22 cellular contexts compared by ENCODE assay signal in the genomic region with DNA sequence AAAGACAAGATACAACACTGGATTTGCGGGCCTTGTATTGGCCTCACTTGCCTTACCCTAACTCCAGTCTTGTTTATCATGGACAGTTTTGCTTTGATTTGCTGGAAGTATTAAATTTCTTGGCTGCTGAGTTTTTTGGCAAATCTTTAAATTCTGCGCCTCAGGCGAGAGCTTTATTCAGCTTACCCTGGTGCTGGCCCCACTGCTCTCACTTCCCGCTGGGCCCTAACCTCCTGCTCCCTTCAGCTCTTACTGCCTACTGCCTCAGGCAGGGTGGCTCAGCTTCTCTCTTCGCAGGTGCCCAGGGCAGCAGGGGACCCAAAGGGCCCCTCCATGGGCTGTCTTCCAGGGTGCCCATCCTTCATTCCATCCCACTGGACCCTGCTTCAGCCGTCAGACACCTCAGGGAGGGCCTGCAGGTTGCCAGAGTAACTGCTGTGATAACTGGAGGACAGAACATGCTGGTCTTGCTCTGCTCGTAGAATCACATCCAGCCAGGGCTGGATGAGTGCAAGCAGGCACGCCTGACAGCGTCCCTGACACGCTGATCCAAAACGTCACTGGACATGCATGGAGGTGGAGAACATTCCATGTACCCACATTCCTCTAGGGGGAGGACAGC. TPM values are rescaled to one million over a fixed set of nuclear protein-coding genes. Genes with fewer than 3 reads are reported as not detected.
DNase-seq lines count a peak whose midpoint lies in the region; ATAC-seq and TF ChIP-seq lines count a peak whose summit lies in the region.
"Had no signal": no experiment of that assay in that cellular context is flagged by ENCODE, and none has a peak within 500 bp of the region (broad histone marks: within the 10 kb centered on the region; RNA-seq: fewer than 3 reads in every experiment).

No MANE protein-coding gene starts in this region.

- H3K4me3 ChIP-seq in esophagus muscularis mucosa: no peak overlapping the region
- H3K4me3 ChIP-seq in heart right ventricle: no peak overlapping the region
- no peak overlapping the region for H3K4me3 ChIP-seq in uterus
- H3K4me3 ChIP-seq: GM12878, psoas muscle, SK-N-MC, smooth muscle cell had no signal

- H3K4me1 ChIP-seq in esophagus muscularis mucosa: peaks cover 9 to 35% (median 13%) of the 10 kb centered on the region in 4 donors
- H3K4me1 ChIP-seq in heart right ventricle: peaks cover 7 to 39% (median 22%) of the 10 kb centered on the region in 9 donors
- H3K4me1 ChIP-seq in uterus: no peaks in the 10 kb centered on the region
- H3K4me1 ChIP-seq: psoas muscle had no signal

- H3K27ac ChIP-seq in esophagus muscularis mucosa (replicated peaks in 1 of 4) (no peak overlapping the region), heart right ventricle (peak overlapping the region in 6 of 10 donors; percentile 9 to 64 (median 36)), uterus (peak overlapping the region; percentile 53 to 74)
- H3K27ac ChIP-seq: C4-2B, psoas muscle, SK-N-MC had no signal

- H3K4me1 Mint-ChIP-seq in osteocyte (ENCODE audit: unreplicated experiment) (peaks cover 11% of the 10 kb centered on the region), T-cell (peaks cover 6 to 8% (median 6%) of the 10 kb centered on the region in 3 donors)

- H3K36me3 Mint-ChIP-seq in osteocyte (ENCODE audit: unreplicated experiment): no peaks in the 10 kb centered on the region
- no peaks in the 10 kb centered on the region for H3K36me3 Mint-ChIP-seq in T-cell
- H3K36me3 Mint-ChIP-seq: stimulated activated effector memory CD8-positive, alpha-beta T cell treated with anti-CD3 and anti-CD28 coated beads, Interleukin-12 subunit alpha, Interleukin-12 subunit beta, amount 100 ng/mL, for 72 hours had no signal

- H3K27me3 ChIP-seq in esophagus muscularis mucosa (peaks cover 0 to 13% (median 0%) of the 10 kb centered on the region in 4 donors), heart right ventricle (peaks cover 0 to 11% (median 0%) of the 10 kb centered on the region in 7 donors), uterus (no peaks in the 10 kb centered on the region)

- POLR2A ChIA-PET in T-cell (lab: Charles Lee): no interaction called here

- CTCF ChIA-PET in T-cell (lab: Charles Lee): interaction anchor here (1.0 to 4.8 kb wide), 3 partner anchors 62 to 70 kb away, joined by 3 to 75 read pairs (median 10); no protein-coding TSS in a partner anchor

- H3K27ac Mint-ChIP-seq in osteocyte (ENCODE audit: unreplicated experiment) (no peak overlapping the region), T-cell (no peak overlapping the region)
- H3K27ac Mint-ChIP-seq: activated CD4-positive, alpha-beta T cell treated with anti-CD3 and anti-CD28 coated beads for 36 hours; stimulated activated effector memory CD8-positive, alpha-beta T cell treated with anti-CD3 and anti-CD28 coated beads, Interleukin-12 subunit alpha, Interleukin-12 subunit beta, amount 100 ng/mL, for 72 hours had no signal

- no peak for TF ChIP-seq EP300 in esophagus muscularis mucosa (IDR thresholded peaks at IDR 0.05)

- TF ChIP-seq POLR2A in esophagus muscularis mucosa (IDR thresholded peaks at IDR 0.05; ENCODE audit: low read depth) (no peak), uterus (IDR thresholded peaks at IDR 0.05) (no peak)

- TF ChIP-seq CTCF in esophagus muscularis mucosa (IDR thresholded peaks at IDR 0.05) (no peak), heart right ventricle (IDR thresholded peaks at IDR 0.05) (no peak), osteocyte (IDR thresholded peaks at IDR 0.05) (no peak), uterus (IDR thresholded peaks at IDR 0.05) (no peak)

- DNase-seq in esophagus muscularis mucosa (ENCODE audit: extremely low spot score) (peak; percentile 91), heart right ventricle (peak in 1 of 2 donors; percentile 33), osteocyte (ENCODE audit: extremely low spot score, unreplicated experiment) (peak; percentile 78), uterus (peak in 1 of 2 donors; percentile 55), T-cell (no peak)
- DNase-seq in activated CD4-positive, alpha-beta T cell treated with anti-CD3 and anti-CD28 coated beads, Interleukin-2, amount 50 U/mL, for 48 hours: no peak
- DNase-seq: activated CD4-positive, alpha-beta T cell treated with anti-CD3 and anti-CD28 coated beads for 36 hours; activated naive CD4-positive, alpha-beta T cell treated with anti-CD3 and anti-CD28 coated beads, Interleukin-2, amount 50 U/mL, for 16 hours; dermis blood vessel endothelial cell; HCEC 1CT; NCI-H1092 treated with DMSO at 0.1 percent for 48 hours; NCI-H1930; psoas muscle; RPMI8226; stimulated activated CD4-positive, alpha-beta T cell treated with anti-CD3 and anti-CD28 coated beads, Interleukin-2, amount 100 ng/mL, for 48 hours; T-helper 2 cell had no signal

- WGBS in esophagus muscularis mucosa: 72% methylated on average over 6 of the region's 11 CpGs
- 60 to 64% methylated on average over 11 of the region's 11 CpGs for WGBS in heart right ventricle, 2 donors

- peak in 5 of 8 donors; percentile 55 to 90 (median 65) for ATAC-seq in heart right ventricle
- no peak for ATAC-seq in HG02885 (IDR thresholded peaks at IDR 0.05; ENCODE audit: poor library complexity, unreplicated experiment)
- ATAC-seq in T-cell (replicated peaks in 1 of 4): no peak
- ATAC-seq: activated CD4-positive, alpha-beta T cell treated with anti-CD3 and anti-CD28 coated beads for 36 hours; GM12878; psoas muscle; stimulated activated effector memory CD8-positive, alpha-beta T cell treated with anti-CD3 and anti-CD28 coated beads, Interleukin-12 subunit alpha, Interleukin-12 subunit beta, amount 100 ng/mL, for 72 hours had no signal

- H3K9me3 Mint-ChIP-seq in osteocyte (ENCODE audit: unreplicated experiment) (no peaks in the 10 kb centered on the region), T-cell (no peaks in the 10 kb centered on the region)
- H3K9me3 Mint-ChIP-seq: stimulated activated effector memory CD8-positive, alpha-beta T cell treated with anti-CD3 and anti-CD28 coated beads, Interleukin-12 subunit alpha, Interleukin-12 subunit beta, amount 100 ng/mL, for 72 hours had no signal

- intact Hi-C loops in esophagus muscularis mucosa (cut with DNase I): no loop called here
- intact Hi-C loops in heart right ventricle (cut with DNase I): loop anchor here in 2 of 10 donors (5.0 to 10.0 kb wide), 2 partner anchors 57 to 59 kb away; no protein-coding TSS in a partner anchor
- intact Hi-C loops in uterus (cut with DNase I; ENCODE audit: low total_unique reads): no loop called here

- H3K36me3 ChIP-seq in esophagus muscularis mucosa: no peaks in the 10 kb centered on the region
- H3K36me3 ChIP-seq in heart right ventricle: no peaks in the 10 kb centered on the region
- H3K36me3 ChIP-seq in uterus: no peaks in the 10 kb centered on the region

- H3K4me3 Mint-ChIP-seq in osteocyte (ENCODE audit: unreplicated experiment) (no peak overlapping the region), T-cell (no peak overlapping the region)
- H3K4me3 Mint-ChIP-seq: activated CD4-positive, alpha-beta T cell treated with anti-CD3 and anti-CD28 coated beads for 36 hours; stimulated activated effector memory CD8-positive, alpha-beta T cell treated with anti-CD3 and anti-CD28 coated beads, Interleukin-12 subunit alpha, Interleukin-12 subunit beta, amount 100 ng/mL, for 72 hours had no signal

- H3K27me3 Mint-ChIP-seq in osteocyte (ENCODE audit: unreplicated experiment) (peaks cover 26% of the 10 kb centered on the region), T-cell (peaks cover 28 to 30% of the 10 kb centered on the region in 2 donors)

- H3K9me3 ChIP-seq in esophagus muscularis mucosa: no peaks in the 10 kb centered on the region
- H3K9me3 ChIP-seq in heart right ventricle: no peaks in the 10 kb centered on the region
- no peaks in the 10 kb centered on the region for H3K9me3 ChIP-seq in uterus
- H3K9me3 ChIP-seq: psoas muscle had no signal

RNA-seq across cellular contexts. Expression of a gene that starts 45.7 kb away (rescaled TPM):
- 10 to 100 TPM in 2 of 4 donors, 1 to 10 TPM in 2; 8.3 to 18.3 (median 12.1) TPM for total RNA-seq in esophagus muscularis mucosa
- total RNA-seq in heart right ventricle: 10 to 100 TPM; 11.6 to 28.2 (median 20.2) TPM
- 1 to 10 TPM; 2.4 to 3.7 TPM for polyA plus RNA-seq in heart right ventricle
- total RNA-seq in osteocyte: 7.8 and 8.7 TPM in 2 replicates
- total RNA-seq in uterus: 10 to 100 TPM; 12.6 to 57.4 (median 37.8) TPM
- under 1 TPM; 0.05 to 0.33 (median 0.19) TPM for total RNA-seq in T-cell
- total RNA-seq: GM12878 had no signal

RNA-seq across cellular contexts. Expression of a gene that starts 48.2 kb away (rescaled TPM):
- total RNA-seq in esophagus muscularis mucosa (100 to 1,000 TPM; 181 to 447 (median 313) TPM), heart right ventricle (100 to 1,000 TPM; 142 to 176 (median 157) TPM), osteocyte (327 and 333 TPM in 2 replicates), uterus (100 to 1,000 TPM in 3 of 4 donors, 10 to 100 TPM in 1; 97.9 to 261 (median 213) TPM), T-cell (100 to 1,000 TPM; 344 to 400 (median 369) TPM)
- 100 to 1,000 TPM in 1 of 2 donors, 10 to 100 TPM in 1; 63.2 to 386 TPM for polyA plus RNA-seq in heart right ventricle

Comparison
In these comparisons a context has a peak if more than half of its experiments do, and no peak if none do; other contexts are left out.
1. DNase-seq: peak in esophagus muscularis mucosa (single experiment) and osteocyte (single experiment); none in T-cell (0 of 34) and activated CD4-positive, alpha-beta T cell treated with anti-CD3 and anti-CD28 coated beads, Interleukin-2, amount 50 U/mL, for 48 hours (0 of 2).
2. H3K27ac ChIP-seq: peak in heart right ventricle (6 of 10) and uterus (2 of 2); none in esophagus muscularis mucosa (0 of 4).
3. ATAC-seq: peak in heart right ventricle (5 of 8); none in HG02885 (single experiment) and T-cell (0 of 4).